In the genomic region with DNA sequence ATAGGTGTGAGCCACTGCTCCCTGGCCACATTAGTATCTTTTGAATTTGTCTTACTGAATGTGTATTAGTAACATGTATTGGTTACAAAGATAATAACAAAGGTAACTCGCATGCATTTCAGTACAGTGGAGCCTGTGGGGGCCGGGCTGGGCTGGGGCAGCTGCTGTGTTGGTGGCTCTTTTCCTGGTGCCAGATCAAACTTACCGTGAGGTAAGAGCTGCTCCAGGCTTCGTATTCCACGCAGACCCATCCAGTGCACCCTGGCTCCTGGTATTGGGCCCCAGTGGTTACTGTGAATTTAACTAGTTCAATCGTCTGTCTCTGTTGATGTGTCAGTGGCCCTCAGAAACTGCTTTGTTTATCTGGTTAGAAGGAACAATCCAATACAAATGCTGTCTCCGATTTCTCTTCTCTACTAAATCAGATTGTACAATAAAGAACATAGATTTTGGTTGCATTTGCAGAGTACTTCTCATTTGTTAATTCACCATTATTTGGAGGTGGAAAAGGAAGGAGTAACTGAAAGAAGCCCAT, we compare ENCODE assay signal across 2 cellular contexts.
TF ChIP-seq lines count a peak whose summit lies in the region.

No MANE protein-coding gene starts in this region.

TF ChIP-seq in GM23338, 12 proteins besides CTCF, POLR2A, EP300 and RAD21 (continued from another document):
- TF ChIP-seq, protein P1, sequence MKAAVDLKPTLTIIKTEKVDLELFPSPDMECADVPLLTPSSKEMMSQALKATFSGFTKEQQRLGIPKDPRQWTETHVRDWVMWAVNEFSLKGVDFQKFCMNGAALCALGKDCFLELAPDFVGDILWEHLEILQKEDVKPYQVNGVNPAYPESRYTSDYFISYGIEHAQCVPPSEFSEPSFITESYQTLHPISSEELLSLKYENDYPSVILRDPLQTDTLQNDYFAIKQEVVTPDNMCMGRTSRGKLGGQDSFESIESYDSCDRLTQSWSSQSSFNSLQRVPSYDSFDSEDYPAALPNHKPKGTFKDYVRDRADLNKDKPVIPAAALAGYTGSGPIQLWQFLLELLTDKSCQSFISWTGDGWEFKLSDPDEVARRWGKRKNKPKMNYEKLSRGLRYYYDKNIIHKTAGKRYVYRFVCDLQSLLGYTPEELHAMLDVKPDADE (IDR thresholded peaks at IDR 0.05): no peak
- TF ChIP-seq, protein P2, sequence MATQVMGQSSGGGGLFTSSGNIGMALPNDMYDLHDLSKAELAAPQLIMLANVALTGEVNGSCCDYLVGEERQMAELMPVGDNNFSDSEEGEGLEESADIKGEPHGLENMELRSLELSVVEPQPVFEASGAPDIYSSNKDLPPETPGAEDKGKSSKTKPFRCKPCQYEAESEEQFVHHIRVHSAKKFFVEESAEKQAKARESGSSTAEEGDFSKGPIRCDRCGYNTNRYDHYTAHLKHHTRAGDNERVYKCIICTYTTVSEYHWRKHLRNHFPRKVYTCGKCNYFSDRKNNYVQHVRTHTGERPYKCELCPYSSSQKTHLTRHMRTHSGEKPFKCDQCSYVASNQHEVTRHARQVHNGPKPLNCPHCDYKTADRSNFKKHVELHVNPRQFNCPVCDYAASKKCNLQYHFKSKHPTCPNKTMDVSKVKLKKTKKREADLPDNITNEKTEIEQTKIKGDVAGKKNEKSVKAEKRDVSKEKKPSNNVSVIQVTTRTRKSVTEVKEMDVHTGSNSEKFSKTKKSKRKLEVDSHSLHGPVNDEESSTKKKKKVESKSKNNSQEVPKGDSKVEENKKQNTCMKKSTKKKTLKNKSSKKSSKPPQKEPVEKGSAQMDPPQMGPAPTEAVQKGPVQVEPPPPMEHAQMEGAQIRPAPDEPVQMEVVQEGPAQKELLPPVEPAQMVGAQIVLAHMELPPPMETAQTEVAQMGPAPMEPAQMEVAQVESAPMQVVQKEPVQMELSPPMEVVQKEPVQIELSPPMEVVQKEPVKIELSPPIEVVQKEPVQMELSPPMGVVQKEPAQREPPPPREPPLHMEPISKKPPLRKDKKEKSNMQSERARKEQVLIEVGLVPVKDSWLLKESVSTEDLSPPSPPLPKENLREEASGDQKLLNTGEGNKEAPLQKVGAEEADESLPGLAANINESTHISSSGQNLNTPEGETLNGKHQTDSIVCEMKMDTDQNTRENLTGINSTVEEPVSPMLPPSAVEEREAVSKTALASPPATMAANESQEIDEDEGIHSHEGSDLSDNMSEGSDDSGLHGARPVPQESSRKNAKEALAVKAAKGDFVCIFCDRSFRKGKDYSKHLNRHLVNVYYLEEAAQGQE (IDR thresholded peaks at IDR 0.05; ENCODE audit: unreplicated experiment): no peak
- TF ChIP-seq, protein P3, sequence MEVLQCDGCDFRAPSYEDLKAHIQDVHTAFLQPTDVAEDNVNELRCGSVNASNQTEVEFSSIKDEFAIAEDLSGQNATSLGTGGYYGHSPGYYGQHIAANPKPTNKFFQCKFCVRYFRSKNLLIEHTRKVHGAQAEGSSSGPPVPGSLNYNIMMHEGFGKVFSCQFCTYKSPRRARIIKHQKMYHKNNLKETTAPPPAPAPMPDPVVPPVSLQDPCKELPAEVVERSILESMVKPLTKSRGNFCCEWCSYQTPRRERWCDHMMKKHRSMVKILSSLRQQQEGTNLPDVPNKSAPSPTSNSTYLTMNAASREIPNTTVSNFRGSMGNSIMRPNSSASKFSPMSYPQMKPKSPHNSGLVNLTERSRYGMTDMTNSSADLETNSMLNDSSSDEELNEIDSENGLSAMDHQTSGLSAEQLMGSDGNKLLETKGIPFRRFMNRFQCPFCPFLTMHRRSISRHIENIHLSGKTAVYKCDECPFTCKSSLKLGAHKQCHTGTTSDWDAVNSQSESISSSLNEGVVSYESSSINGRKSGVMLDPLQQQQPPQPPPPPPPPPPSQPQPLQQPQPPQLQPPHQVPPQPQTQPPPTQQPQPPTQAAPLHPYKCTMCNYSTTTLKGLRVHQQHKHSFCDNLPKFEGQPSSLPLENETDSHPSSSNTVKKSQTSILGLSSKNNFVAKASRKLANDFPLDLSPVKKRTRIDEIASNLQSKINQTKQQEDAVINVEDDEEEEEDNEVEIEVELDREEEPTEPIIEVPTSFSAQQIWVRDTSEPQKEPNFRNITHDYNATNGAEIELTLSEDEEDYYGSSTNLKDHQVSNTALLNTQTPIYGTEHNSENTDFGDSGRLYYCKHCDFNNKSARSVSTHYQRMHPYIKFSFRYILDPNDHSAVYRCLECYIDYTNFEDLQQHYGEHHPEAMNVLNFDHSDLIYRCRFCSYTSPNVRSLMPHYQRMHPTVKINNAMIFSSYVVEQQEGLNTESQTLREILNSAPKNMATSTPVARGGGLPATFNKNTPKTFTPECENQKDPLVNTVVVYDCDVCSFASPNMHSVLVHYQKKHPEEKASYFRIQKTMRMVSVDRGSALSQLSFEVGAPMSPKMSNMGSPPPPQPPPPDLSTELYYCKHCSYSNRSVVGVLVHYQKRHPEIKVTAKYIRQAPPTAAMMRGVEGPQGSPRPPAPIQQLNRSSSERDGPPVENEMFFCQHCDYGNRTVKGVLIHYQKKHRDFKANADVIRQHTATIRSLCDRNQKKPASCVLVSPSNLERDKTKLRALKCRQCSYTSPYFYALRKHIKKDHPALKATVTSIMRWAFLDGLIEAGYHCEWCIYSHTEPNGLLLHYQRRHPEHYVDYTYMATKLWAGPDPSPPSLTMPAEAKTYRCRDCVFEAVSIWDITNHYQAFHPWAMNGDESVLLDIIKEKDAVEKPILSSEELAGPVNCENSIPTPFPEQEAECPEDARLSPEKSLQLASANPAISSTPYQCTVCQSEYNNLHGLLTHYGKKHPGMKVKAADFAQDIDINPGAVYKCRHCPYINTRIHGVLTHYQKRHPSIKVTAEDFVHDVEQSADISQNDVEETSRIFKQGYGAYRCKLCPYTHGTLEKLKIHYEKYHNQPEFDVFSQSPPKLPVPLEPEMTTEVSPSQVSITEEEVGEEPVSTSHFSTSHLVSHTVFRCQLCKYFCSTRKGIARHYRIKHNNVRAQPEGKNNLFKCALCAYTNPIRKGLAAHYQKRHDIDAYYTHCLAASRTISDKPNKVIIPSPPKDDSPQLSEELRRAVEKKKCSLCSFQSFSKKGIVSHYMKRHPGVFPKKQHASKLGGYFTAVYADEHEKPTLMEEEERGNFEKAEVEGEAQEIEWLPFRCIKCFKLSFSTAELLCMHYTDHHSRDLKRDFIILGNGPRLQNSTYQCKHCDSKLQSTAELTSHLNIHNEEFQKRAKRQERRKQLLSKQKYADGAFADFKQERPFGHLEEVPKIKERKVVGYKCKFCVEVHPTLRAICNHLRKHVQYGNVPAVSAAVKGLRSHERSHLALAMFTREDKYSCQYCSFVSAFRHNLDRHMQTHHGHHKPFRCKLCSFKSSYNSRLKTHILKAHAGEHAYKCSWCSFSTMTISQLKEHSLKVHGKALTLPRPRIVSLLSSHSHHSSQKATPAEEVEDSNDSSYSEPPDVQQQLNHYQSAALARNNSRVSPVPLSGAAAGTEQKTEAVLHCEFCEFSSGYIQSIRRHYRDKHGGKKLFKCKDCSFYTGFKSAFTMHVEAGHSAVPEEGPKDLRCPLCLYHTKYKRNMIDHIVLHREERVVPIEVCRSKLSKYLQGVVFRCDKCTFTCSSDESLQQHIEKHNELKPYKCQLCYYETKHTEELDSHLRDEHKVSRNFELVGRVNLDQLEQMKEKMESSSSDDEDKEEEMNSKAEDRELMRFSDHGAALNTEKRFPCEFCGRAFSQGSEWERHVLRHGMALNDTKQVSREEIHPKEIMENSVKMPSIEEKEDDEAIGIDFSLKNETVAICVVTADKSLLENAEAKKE (CRISPR knock-in tag; IDR thresholded peaks at IDR 0.05): no peak
- TF ChIP-seq POLR2AphosphoS5 (IDR thresholded peaks at IDR 0.05; ENCODE audit: low read depth) (no peak), STAT1 (IDR thresholded peaks at IDR 0.05; ENCODE audit: unreplicated experiment) (no peak), NANOG (IDR thresholded peaks at IDR 0.05; ENCODE audit: borderline replicate concordance) (no peak)

TF ChIP-seq in SK-N-SH treated with all-trans-retinoic acid at 6 μM for 48 hours, 23 proteins besides CTCF, POLR2A, EP300 and RAD21 (continued from another document):
- TF ChIP-seq, protein P4, sequence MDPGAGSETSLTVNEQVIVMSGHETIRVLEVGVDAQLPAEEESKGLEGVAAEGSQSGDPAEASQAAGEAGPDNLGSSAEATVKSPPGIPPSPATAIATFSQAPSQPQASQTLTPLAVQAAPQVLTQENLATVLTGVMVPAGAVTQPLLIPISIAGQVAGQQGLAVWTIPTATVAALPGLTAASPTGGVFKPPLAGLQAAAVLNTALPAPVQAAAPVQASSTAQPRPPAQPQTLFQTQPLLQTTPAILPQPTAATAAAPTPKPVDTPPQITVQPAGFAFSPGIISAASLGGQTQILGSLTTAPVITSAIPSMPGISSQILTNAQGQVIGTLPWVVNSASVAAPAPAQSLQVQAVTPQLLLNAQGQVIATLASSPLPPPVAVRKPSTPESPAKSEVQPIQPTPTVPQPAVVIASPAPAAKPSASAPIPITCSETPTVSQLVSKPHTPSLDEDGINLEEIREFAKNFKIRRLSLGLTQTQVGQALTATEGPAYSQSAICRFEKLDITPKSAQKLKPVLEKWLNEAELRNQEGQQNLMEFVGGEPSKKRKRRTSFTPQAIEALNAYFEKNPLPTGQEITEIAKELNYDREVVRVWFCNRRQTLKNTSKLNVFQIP (CRISPR knock-in tag; IDR thresholded peaks at IDR 0.05; ENCODE audit: borderline replicate concordance, low read depth): no peak
- TF ChIP-seq SNAI2 (CRISPR knock-in tag; IDR thresholded peaks at IDR 0.05): no peak
- TF ChIP-seq BACH2 (CRISPR knock-in tag; IDR thresholded peaks at IDR 0.05; ENCODE audit: borderline replicate concordance): no peak
- no peak for TF ChIP-seq ZNF8 (CRISPR knock-in tag; IDR thresholded peaks at IDR 0.05)
- TF ChIP-seq, protein P5, sequence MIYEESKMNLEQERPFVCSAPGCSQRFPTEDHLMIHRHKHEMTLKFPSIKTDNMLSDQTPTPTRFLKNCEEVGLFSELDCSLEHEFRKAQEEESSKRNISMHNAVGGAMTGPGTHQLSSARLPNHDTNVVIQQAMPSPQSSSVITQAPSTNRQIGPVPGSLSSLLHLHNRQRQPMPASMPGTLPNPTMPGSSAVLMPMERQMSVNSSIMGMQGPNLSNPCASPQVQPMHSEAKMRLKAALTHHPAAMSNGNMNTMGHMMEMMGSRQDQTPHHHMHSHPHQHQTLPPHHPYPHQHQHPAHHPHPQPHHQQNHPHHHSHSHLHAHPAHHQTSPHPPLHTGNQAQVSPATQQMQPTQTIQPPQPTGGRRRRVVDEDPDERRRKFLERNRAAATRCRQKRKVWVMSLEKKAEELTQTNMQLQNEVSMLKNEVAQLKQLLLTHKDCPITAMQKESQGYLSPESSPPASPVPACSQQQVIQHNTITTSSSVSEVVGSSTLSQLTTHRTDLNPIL (CRISPR knock-in tag; IDR thresholded peaks at IDR 0.05; ENCODE audit: low read depth): no peak
- TF ChIP-seq, protein P6, sequence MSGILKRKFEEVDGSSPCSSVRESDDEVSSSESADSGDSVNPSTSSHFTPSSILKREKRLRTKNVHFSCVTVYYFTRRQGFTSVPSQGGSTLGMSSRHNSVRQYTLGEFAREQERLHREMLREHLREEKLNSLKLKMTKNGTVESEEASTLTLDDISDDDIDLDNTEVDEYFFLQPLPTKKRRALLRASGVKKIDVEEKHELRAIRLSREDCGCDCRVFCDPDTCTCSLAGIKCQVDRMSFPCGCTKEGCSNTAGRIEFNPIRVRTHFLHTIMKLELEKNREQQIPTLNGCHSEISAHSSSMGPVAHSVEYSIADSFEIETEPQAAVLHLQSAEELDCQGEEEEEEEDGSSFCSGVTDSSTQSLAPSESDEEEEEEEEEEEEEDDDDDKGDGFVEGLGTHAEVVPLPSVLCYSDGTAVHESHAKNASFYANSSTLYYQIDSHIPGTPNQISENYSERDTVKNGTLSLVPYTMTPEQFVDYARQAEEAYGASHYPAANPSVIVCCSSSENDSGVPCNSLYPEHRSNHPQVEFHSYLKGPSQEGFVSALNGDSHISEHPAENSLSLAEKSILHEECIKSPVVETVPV (CRISPR knock-in tag; IDR thresholded peaks at IDR 0.05): no peak
- TF ChIP-seq ZFP30 (CRISPR knock-in tag; IDR thresholded peaks at IDR 0.05): no peak
TF ChIP-seq in SK-N-SH treated with all-trans-retinoic acid at 6 μM for 48 hours: peak in this region for 0.
